Comparison of ENCODE assay signal across 19 cellular contexts in genomic region chr6:18212231-18212630, GRCh38. TPM values are rescaled to one million over a fixed set of nuclear protein-coding genes. Genes with fewer than 3 reads are reported as not detected.
A peak's percentile ranks its signal among the peaks of the same experiment; 100 is the strongest.
DNase-seq lines count a peak whose midpoint lies in the region; ATAC-seq, FAIRE-seq and TF ChIP-seq lines count a peak whose summit lies in the region.
"Had no signal": no experiment of that assay in that cellular context is flagged by ENCODE, and none has a peak within 500 bp of the region (broad histone marks: within the 10 kb centered on the region; RNA-seq: fewer than 3 reads in every experiment).

No MANE protein-coding gene starts in this region.

- no peaks in the 10 kb centered on the region for H3K79me2 ChIP-seq in HepG2 (ENCODE audit: insufficient read depth, low read length)

- H3K4me1 ChIP-seq in HepG2 (ENCODE audit: insufficient read depth, low read length): peaks cover 17% of the 10 kb centered on the region

- in situ Hi-C loops in HepG2 (cut with HindIII; ENCODE audit: extremely low pct_ligation_motif_present, low pct_unique_long_range_greater_than_20kb): no loop called here

- DNase-seq in DMS53 (lab: John Stamatoyannopoulos, UW) (peak; percentile 24), DMS53 treated with DMSO at 0.1 percent for 48 hours (lab: John Stamatoyannopoulos, UW; ENCODE audit: unreplicated experiment) (no peak), T-helper 17 cell (no peak), HepG2 (ENCODE audit: low spot score) (no peak)
- no peak for DNase-seq in stimulated activated CD8-positive, alpha-beta memory T cell treated with anti-CD3 and anti-CD28 coated beads, Interleukin-4, amount 100 ng/mL, for 48 hours
- no peak for DNase-seq in T-helper 2 cell treated with Interferon-gamma antibody and Interleukin-4, amounts not matched to agents 5 μg/mL and 100 μg/mL, for 36 hours (ENCODE audit: low spot score)
- DNase-seq: DMS153, GF-D8, HCEC 1CT, HFFc6, Karpas-422 had no signal

- BruUV-seq in HepG2 (replicated peaks; lab: Mats Ljungman, UMichigan): no TSS peak

- no peak for FAIRE-seq in HepG2 (lab: Jason Lieb, UNC)
- FAIRE-seq: D721Med, H1, K562 had no signal

- H3K9me3 Mint-ChIP-seq in T-helper 2 cell treated with Interferon-gamma antibody and Interleukin-4, amounts not matched to agents 5 μg/mL and 100 μg/mL, for 36 hours: no peaks in the 10 kb centered on the region
- H3K9me3 Mint-ChIP-seq: HFFc6 had no signal

- CTCF ChIA-PET in HepG2 (lab: Yijun Ruan, JAX; ENCODE audit: low intra/inter-chr PET ratio, low total read pairs): no interaction called here

- TF ChIP-seq RAD21 in HepG2 (CRISPR knock-in tag; IDR thresholded peaks at IDR 0.05): no peak

- H3K4me3 Mint-ChIP-seq in T-helper 17 cell: peak overlapping the region; percentile 15
- H3K4me3 Mint-ChIP-seq in T-helper 2 cell treated with Interferon-gamma antibody and Interleukin-4, amounts not matched to agents 5 μg/mL and 100 μg/mL, for 36 hours: no peak overlapping the region
- H3K4me3 Mint-ChIP-seq: HFFc6 had no signal

- H4K20me1 ChIP-seq in HepG2 (ENCODE audit: insufficient read depth, low read length): no peaks in the 10 kb centered on the region
- H4K20me1 ChIP-seq: BLaER1 had no signal

- no peak overlapping the region for H2AFZ ChIP-seq in HepG2 (ENCODE audit: low read length)

- intact Hi-C loops in HepG2 (cut with micrococcal nuclease; ENCODE audit: unreplicated experiment): no loop called here

- TF ChIP-seq CTCF in HepG2 (CRISPR knock-in tag; IDR thresholded peaks at IDR 0.05): no peak

- H3K27me3 ChIP-seq in HepG2 (ENCODE audit: control insufficient read depth in 1 of 2, insufficient read depth in 2 of 2, low read length in 2 of 2): no peaks in the 10 kb centered on the region
- H3K27me3 ChIP-seq: BLaER1 had no signal

- TF ChIP-seq EP300 in HepG2 (IDR thresholded peaks at IDR 0.05; ENCODE audit: low read depth in 2 of 2, low read length in 2 of 2) (no peak), HepG2 (CRISPR knock-in tag; IDR thresholded peaks at IDR 0.05; ENCODE audit: borderline replicate concordance) (no peak)

- no peak overlapping the region for H3K4me3 ChIP-seq in HepG2 (replicated peaks in 1 of 3; ENCODE audit: insufficient read depth in 1 of 3, low read depth in 2 of 3, low read length in 3 of 3)
- H3K4me3 ChIP-seq: BLaER1, K562 had no signal

- H3K27ac Mint-ChIP-seq in T-helper 17 cell: peak overlapping the region; percentile 85
- H3K27ac Mint-ChIP-seq in T-helper 2 cell treated with Interferon-gamma antibody and Interleukin-4, amounts not matched to agents 5 μg/mL and 100 μg/mL, for 36 hours: no peak overlapping the region
- H3K27ac Mint-ChIP-seq: HFFc6 had no signal

- H3K4me1 Mint-ChIP-seq in T-helper 17 cell: peaks cover 15% of the 10 kb centered on the region
- peaks cover 12% of the 10 kb centered on the region for H3K4me1 Mint-ChIP-seq in T-helper 2 cell treated with Interferon-gamma antibody and Interleukin-4, amounts not matched to agents 5 μg/mL and 100 μg/mL, for 36 hours (ENCODE audit: low read depth)

- TF ChIP-seq POLR2A in HepG2 (IDR thresholded peaks at IDR 0.05; ENCODE audit: insufficient read depth in 1 of 2, low read depth in 2 of 2, low read length in 2 of 2): no peak

- no peaks in the 10 kb centered on the region for H3K27me3 Mint-ChIP-seq in T-helper 17 cell
- no peaks in the 10 kb centered on the region for H3K27me3 Mint-ChIP-seq in T-helper 2 cell treated with Interferon-gamma antibody and Interleukin-4, amounts not matched to agents 5 μg/mL and 100 μg/mL, for 36 hours (ENCODE audit: low read depth)

- peaks cover 5% of the 10 kb centered on the region for H3K36me3 Mint-ChIP-seq in T-helper 17 cell (ENCODE audit: low read depth)
- peaks cover 7% of the 10 kb centered on the region for H3K36me3 Mint-ChIP-seq in T-helper 2 cell treated with Interferon-gamma antibody and Interleukin-4, amounts not matched to agents 5 μg/mL and 100 μg/mL, for 36 hours (ENCODE audit: low read depth)

- peaks cover 0 to 4% of the 10 kb centered on the region in 2 experiments; a peak in 2 of 5 replicates for H3K36me3 ChIP-seq in HepG2 (replicated peaks in 1 of 2; ENCODE audit: control insufficient read depth in 1 of 2, insufficient read depth in 2 of 2, low read length in 2 of 2)

- POLR2A ChIA-PET in HepG2 (lab: Yijun Ruan, JAX): no interaction called here

- WGBS in HepG2 (ENCODE audit: low lambda C conversion rate): 68% methylated on average over 4 of the region's 4 CpGs

- no peak overlapping the region for H3K4me2 ChIP-seq in HepG2 (ENCODE audit: low read depth, low read length)
- H3K4me2 ChIP-seq: BLaER1 had no signal

- ATAC-seq in T-helper 17 cell (no peak), HepG2 (no peak; the same call in 2 of the 3 replicates), GM18498 (IDR thresholded peaks at IDR 0.05; ENCODE audit: unreplicated experiment) (no peak), HG02870 (IDR thresholded peaks at IDR 0.05; ENCODE audit: unreplicated experiment) (no peak)
- ATAC-seq: K562 had no signal

- no peak overlapping the region for H3K27ac ChIP-seq in HepG2 (ENCODE audit: extremely low read length, insufficient read depth, low read length)
- H3K27ac ChIP-seq: 22Rv1, BLaER1, HL-60 had no signal

- H3K9ac ChIP-seq in HepG2 (ENCODE audit: insufficient read depth, low read depth, low read length): no peak overlapping the region
- H3K9ac ChIP-seq: BLaER1 had no signal

- H3K9me3 ChIP-seq in T-helper 17 cell (ENCODE audit: control insufficient read depth, low read length, poor library complexity, severe bottlenecking): no peaks in the 10 kb centered on the region
- H3K9me3 ChIP-seq in HepG2 (ENCODE audit: low read length): no peaks in the 10 kb centered on the region
- H3K9me3 ChIP-seq: BLaER1 had no signal

RNA-seq across cellular contexts. Expression of gene DEK, which starts 52.1 kb away (rescaled TPM):
- total RNA-seq in T-helper 17 cell (10 to 100 TPM; 70.5 to 73.1 TPM), HepG2 (2016; rRNA removed; fragmentation: Illumina TruSeq; extraction: Trizol) (276 and 337 TPM in 2 replicates)
- 68.9 and 76.9 TPM in 2 replicates for total RNA-seq in HepG2 (2016; cell fraction: cytosol; rRNA removed; fragmentation: Illumina TruSeq; extraction: Trizol; ENCODE audit: low read depth)
- total RNA-seq in HepG2 (2016; cell fraction: insoluble cytoplasmic fraction; rRNA removed; fragmentation: Illumina TruSeq; extraction: Trizol): 276 and 351 TPM in 2 replicates
- total RNA-seq in HepG2 (2016; cell fraction: membrane; rRNA removed; fragmentation: Illumina TruSeq; extraction: Trizol): 124 and 136 TPM in 2 replicates
- total RNA-seq in HepG2 (2016; cell fraction: nucleus; rRNA removed; fragmentation: Illumina TruSeq; extraction: Trizol): 126 and 142 TPM in 2 replicates
- polyA plus RNA-seq in HepG2 (2011; rRNA removed): 31.1 and 53.2 TPM in 2 replicates
- polyA plus RNA-seq in HepG2 (2011; cell fraction: cytosol; rRNA removed): 20.2 and 27.2 TPM in 2 replicates
- 13.2 and 13.8 TPM in 2 replicates for polyA plus RNA-seq in HepG2 (2011; cell fraction: nucleus; rRNA removed)
- polyA plus RNA-seq in HepG2 (2012): 72.9 and 102 TPM in 2 replicates
- polyA plus RNA-seq in HepG2 (2016; cell fraction: cytosol; fragmentation: Illumina TruSeq; extraction: Trizol; ENCODE audit: low read depth): 25.0 and 25.1 TPM in 2 replicates
- polyA plus RNA-seq in HepG2 (2016; cell fraction: insoluble cytoplasmic fraction; fragmentation: Illumina TruSeq; extraction: Trizol; ENCODE audit: low read depth): 324 and 341 TPM in 2 replicates
- 76.9 and 85.9 TPM in 2 replicates for polyA plus RNA-seq in HepG2 (2016; cell fraction: membrane; fragmentation: Illumina TruSeq; extraction: Trizol; ENCODE audit: low read depth)
- polyA plus RNA-seq in HepG2 (2016; cell fraction: nucleus; fragmentation: Illumina TruSeq; extraction: Trizol; ENCODE audit: insufficient read depth, low read depth): 161 and 166 TPM in 2 replicates
- 11.9 and 13.7 TPM in 2 replicates for polyA minus RNA-seq in HepG2 (2011; rRNA and poly(A)+ RNA removed; ENCODE audit: low replicate concordance)
- 47.9 and 59.4 TPM in 2 replicates for polyA minus RNA-seq in HepG2 (2011; cell fraction: cytosol; rRNA and poly(A)+ RNA removed)
- 43.8 and 51.2 TPM in 2 replicates for polyA minus RNA-seq in HepG2 (2011; cell fraction: nucleus; rRNA and poly(A)+ RNA removed)

RNA-seq across cellular contexts. Expression of gene KDM1B, which starts 57.0 kb away (rescaled TPM):
- total RNA-seq in T-helper 17 cell (1 to 10 TPM; 8.4 to 8.7 TPM), HepG2 (2016; rRNA removed; fragmentation: Illumina TruSeq; extraction: Trizol) (13.2 and 22.1 TPM in 2 replicates)
- 5.9 and 7.8 TPM in 2 replicates for total RNA-seq in HepG2 (2016; cell fraction: cytosol; rRNA removed; fragmentation: Illumina TruSeq; extraction: Trizol; ENCODE audit: low read depth)
- total RNA-seq in HepG2 (2016; cell fraction: insoluble cytoplasmic fraction; rRNA removed; fragmentation: Illumina TruSeq; extraction: Trizol): 13.0 and 19.5 TPM in 2 replicates
- total RNA-seq in HepG2 (2016; cell fraction: membrane; rRNA removed; fragmentation: Illumina TruSeq; extraction: Trizol): 9.4 and 9.5 TPM in 2 replicates
- 11.7 and 12.5 TPM in 2 replicates for total RNA-seq in HepG2 (2016; cell fraction: nucleus; rRNA removed; fragmentation: Illumina TruSeq; extraction: Trizol)
- polyA plus RNA-seq in HepG2 (2011; rRNA removed): 9.2 and 9.8 TPM in 2 replicates
- polyA plus RNA-seq in HepG2 (2011; cell fraction: cytosol; rRNA removed): 6.8 and 7.3 TPM in 2 replicates
- polyA plus RNA-seq in HepG2 (2011; cell fraction: nucleus; rRNA removed): 7.2 and 8.6 TPM in 2 replicates
- 8.3 and 8.4 TPM in 2 replicates for polyA plus RNA-seq in HepG2 (2012)
- 1.1 and 1.2 TPM in 2 replicates for polyA plus RNA-seq in HepG2 (2016; cell fraction: cytosol; fragmentation: Illumina TruSeq; extraction: Trizol; ENCODE audit: low read depth)
- 21.7 and 21.8 TPM in 2 replicates for polyA plus RNA-seq in HepG2 (2016; cell fraction: insoluble cytoplasmic fraction; fragmentation: Illumina TruSeq; extraction: Trizol; ENCODE audit: low read depth)
- 4.8 and 5.0 TPM in 2 replicates for polyA plus RNA-seq in HepG2 (2016; cell fraction: membrane; fragmentation: Illumina TruSeq; extraction: Trizol; ENCODE audit: low read depth)
- 16.9 and 18.0 TPM in 2 replicates for polyA plus RNA-seq in HepG2 (2016; cell fraction: nucleus; fragmentation: Illumina TruSeq; extraction: Trizol; ENCODE audit: insufficient read depth, low read depth)
- polyA minus RNA-seq in HepG2 (2011; rRNA and poly(A)+ RNA removed; ENCODE audit: low replicate concordance): 12.9 and 19.5 TPM in 2 replicates
- 10.6 and 12.8 TPM in 2 replicates for polyA minus RNA-seq in HepG2 (2011; cell fraction: cytosol; rRNA and poly(A)+ RNA removed)
- polyA minus RNA-seq in HepG2 (2011; cell fraction: nucleus; rRNA and poly(A)+ RNA removed): 7.3 and 9.9 TPM in 2 replicates

RNA-seq across cellular contexts. Expression of gene TPMT, which starts 57.4 kb away (rescaled TPM):
- total RNA-seq in T-helper 17 cell: 1 to 10 TPM; 4.4 to 6.1 TPM
- total RNA-seq in HepG2 (2016; rRNA removed; fragmentation: Illumina TruSeq; extraction: Trizol): 22.8 and 33.3 TPM in 2 replicates
- 6.9 and 7.2 TPM in 2 replicates for total RNA-seq in HepG2 (2016; cell fraction: cytosol; rRNA removed; fragmentation: Illumina TruSeq; extraction: Trizol; ENCODE audit: low read depth)
- 22.5 and 34.3 TPM in 2 replicates for total RNA-seq in HepG2 (2016; cell fraction: insoluble cytoplasmic fraction; rRNA removed; fragmentation: Illumina TruSeq; extraction: Trizol)
- total RNA-seq in HepG2 (2016; cell fraction: membrane; rRNA removed; fragmentation: Illumina TruSeq; extraction: Trizol): 16.6 and 17.8 TPM in 2 replicates
- 8.8 and 9.6 TPM in 2 replicates for total RNA-seq in HepG2 (2016; cell fraction: nucleus; rRNA removed; fragmentation: Illumina TruSeq; extraction: Trizol)
- polyA plus RNA-seq in HepG2 (2011; rRNA removed): 9.5 and 11.1 TPM in 2 replicates
- 6.1 and 8.9 TPM in 2 replicates for polyA plus RNA-seq in HepG2 (2011; cell fraction: cytosol; rRNA removed)
- polyA plus RNA-seq in HepG2 (2011; cell fraction: nucleus; rRNA removed): 1.9 and 2.4 TPM in 2 replicates
- 9.8 and 12.6 TPM in 2 replicates for polyA plus RNA-seq in HepG2 (2012)
- 9.7 and 11.0 TPM in 2 replicates for polyA plus RNA-seq in HepG2 (2016; cell fraction: cytosol; fragmentation: Illumina TruSeq; extraction: Trizol; ENCODE audit: low read depth)
- 43.3 and 51.0 TPM in 2 replicates for polyA plus RNA-seq in HepG2 (2016; cell fraction: insoluble cytoplasmic fraction; fragmentation: Illumina TruSeq; extraction: Trizol; ENCODE audit: low read depth)
- 18.1 and 18.9 TPM in 2 replicates for polyA plus RNA-seq in HepG2 (2016; cell fraction: membrane; fragmentation: Illumina TruSeq; extraction: Trizol; ENCODE audit: low read depth)
- 17.2 and 20.4 TPM in 2 replicates for polyA plus RNA-seq in HepG2 (2016; cell fraction: nucleus; fragmentation: Illumina TruSeq; extraction: Trizol; ENCODE audit: insufficient read depth, low read depth)
- polyA minus RNA-seq in HepG2 (2011; rRNA and poly(A)+ RNA removed; ENCODE audit: low replicate concordance): 2.2 and 4.7 TPM in 2 replicates
- 4.4 TPM in 2 replicates for polyA minus RNA-seq in HepG2 (2011; cell fraction: cytosol; rRNA and poly(A)+ RNA removed)
- 3.2 and 4.7 TPM in 2 replicates for polyA minus RNA-seq in HepG2 (2011; cell fraction: nucleus; rRNA and poly(A)+ RNA removed)
